11 cellular contexts compared by ENCODE assay signal in genomic region chr11:118382954-118383353, GRCh38. TPM values are rescaled to one million over a fixed set of nuclear protein-coding genes. Genes with fewer than 3 reads are reported as not detected.
"Had no signal": no experiment of that assay in that cellular context is flagged by ENCODE, and none has a peak within 500 bp of the region (broad histone marks: within the 10 kb centered on the region; RNA-seq: fewer than 3 reads in every experiment).

No MANE protein-coding gene starts in this region.

- DNase-seq: GM23248, GOT3, H7, HFFc6, KBM-7 had no signal

- H3K27ac ChIP-seq: GM23248, HL-60 had no signal

- H3K27ac Mint-ChIP-seq: HFFc6 had no signal

- H3K9me3 Mint-ChIP-seq: HFFc6 had no signal

- H3K9ac ChIP-seq: GM23248 had no signal

- H3K4me3 ChIP-seq: GM23248, HAP-1 had no signal

- H3K9me3 ChIP-seq: HAP-1 had no signal

- H3K4me3 Mint-ChIP-seq: HFFc6 had no signal

- ATAC-seq: HCT116, HepG2 had no signal

- H2AFZ ChIP-seq: GM23248 had no signal

- H3K4me1 ChIP-seq: HAP-1 had no signal

- FAIRE-seq: HepG2 had no signal

RNA-seq across cellular contexts. Expression of gene CD3G, which starts 38.8 kb away (rescaled TPM):
- total RNA-seq: GM23248, H4, H7, HepG2, HFFc6, HT1080 had no signal
- polyA plus RNA-seq: GM23248, HepG2 had no signal

RNA-seq across cellular contexts. Expression of gene CD3D, which starts 40.4 kb away (rescaled TPM):
- total RNA-seq: GM23248, H4, HFFc6 had no signal
- polyA plus RNA-seq: GM23248 had no signal
